ENCODE assay signal across 7 cellular contexts in the genomic region with DNA sequence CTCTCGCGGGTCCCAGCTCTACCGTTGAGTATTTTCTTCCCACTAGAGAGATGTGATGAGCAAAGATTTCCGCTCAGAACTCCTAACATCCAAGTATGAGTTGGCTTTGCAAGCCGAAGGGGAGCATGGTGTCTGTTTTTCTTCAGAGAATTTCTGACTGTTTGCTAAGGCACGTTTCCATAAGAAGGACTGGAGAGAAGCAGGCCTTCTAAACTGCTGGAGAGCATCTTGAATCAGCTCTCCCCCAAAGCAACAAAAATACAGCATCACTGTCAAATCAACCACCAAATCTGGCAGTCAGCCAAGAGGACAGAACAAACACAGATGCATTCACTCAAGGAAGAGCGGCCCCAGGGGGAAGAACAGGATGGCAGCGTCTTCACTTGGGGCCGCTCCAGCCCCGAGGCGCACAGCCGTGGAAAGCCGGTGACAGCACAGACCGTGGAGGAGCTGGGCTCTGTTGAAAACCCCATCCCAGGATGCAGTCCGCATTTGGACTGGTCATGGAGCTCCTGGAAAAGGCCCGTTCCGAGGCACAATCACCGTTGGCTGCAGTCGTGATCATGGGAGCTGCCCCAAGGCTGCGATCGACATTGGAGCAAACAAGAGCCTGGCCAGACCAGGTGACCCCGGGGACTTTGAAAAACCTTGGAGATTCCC.
DNase-seq lines count a peak whose midpoint lies in the region; ATAC-seq, FAIRE-seq and TF ChIP-seq lines count a peak whose summit lies in the region.

No MANE protein-coding gene starts in this region.

- FAIRE-seq in HTR-8/SVneo (lab: Jason Lieb, UNC), result no peak

- no peak overlapping the region for H3K27ac Mint-ChIP-seq in activated T-helper 17 cell treated with anti-CD3 and anti-CD28 coated beads, Interleukin-2, amount 50 U/mL, for 72 hours

- no peaks in the 10 kb centered on the region for H3K4me1 Mint-ChIP-seq in activated T-helper 17 cell treated with anti-CD3 and anti-CD28 coated beads, Interleukin-2, amount 50 U/mL, for 72 hours

- H3K4me3 Mint-ChIP-seq in activated T-helper 17 cell treated with anti-CD3 and anti-CD28 coated beads, Interleukin-2, amount 50 U/mL, for 72 hours, result no peak overlapping the region

- H3K36me3 Mint-ChIP-seq in activated T-helper 17 cell treated with anti-CD3 and anti-CD28 coated beads, Interleukin-2, amount 50 U/mL, for 72 hours (ENCODE audit: low read depth), result peaks cover 60% of the 10 kb centered on the region

- intact Hi-C loops in sciatic nerve (cut with DNase I), result no loop called here

- no peak overlapping the region for H3K4me3 ChIP-seq in fibroblast of villous mesenchyme (ENCODE audit: low read depth, low read length)

- TF ChIP-seq CTCF in fibroblast of villous mesenchyme (IDR thresholded peaks at IDR 0.05; ENCODE audit: insufficient read depth, low read depth, low read length), result no peak

- H3K27me3 Mint-ChIP-seq in activated T-helper 17 cell treated with anti-CD3 and anti-CD28 coated beads, Interleukin-2, amount 50 U/mL, for 72 hours, result no peaks in the 10 kb centered on the region

- DNase-seq in NCI-H1092 treated with DMSO at 0.1 percent for 48 hours (lab: John Stamatoyannopoulos, UW) (peak; percentile 44), fibroblast of villous mesenchyme (ENCODE audit: low read depth) (peak; percentile 86), sciatic nerve (ENCODE audit: low spot score) (peak; percentile 61), HTR-8/SVneo (ENCODE audit: insufficient read length, low spot score) (no peak)
- DNase-seq in effector CD8-positive, alpha-beta T cell (lab: John Stamatoyannopoulos, UW), result no peak

- ATAC-seq in GM21367 (IDR thresholded peaks at IDR 0.05; ENCODE audit: unreplicated experiment), result peak; percentile 25
- peak; percentile 85 for ATAC-seq in sciatic nerve
- ATAC-seq in activated T-helper 17 cell treated with anti-CD3 and anti-CD28 coated beads, Interleukin-2, amount 50 U/mL, for 72 hours (replicated peaks), result no peak

- H3K9me3 Mint-ChIP-seq in activated T-helper 17 cell treated with anti-CD3 and anti-CD28 coated beads, Interleukin-2, amount 50 U/mL, for 72 hours, result peaks cover 10% of the 10 kb centered on the region

Comparison
In these comparisons a context has a peak if more than half of its experiments do, and no peak if none do; other contexts are left out.
1. DNase-seq: peak in NCI-H1092 treated with DMSO at 0.1 percent for 48 hours (single experiment), fibroblast of villous mesenchyme (single experiment) and sciatic nerve (single experiment); none in effector CD8-positive, alpha-beta T cell (single experiment) and HTR-8/SVneo (single experiment).